8 cellular contexts compared by ENCODE assay signal in genomic region chr3:123202451-123202850, GRCh38. TPM values are rescaled to one million over a fixed set of nuclear protein-coding genes. Genes with fewer than 3 reads are reported as not detected.
A peak's percentile ranks its signal among the peaks of the same experiment; 100 is the strongest.
DNase-seq lines count a peak whose midpoint lies in the region; ATAC-seq, FAIRE-seq and TF ChIP-seq lines count a peak whose summit lies in the region.

No MANE protein-coding gene starts in this region.

- H3K27me3 Mint-ChIP-seq in activated T-cell treated with anti-CD3 and anti-CD28 coated beads, Interleukin-2, amount 50 U/mL, for 4 hours (ENCODE audit: low read depth), result peaks cover 5% of the 10 kb centered on the region

- H2AFZ ChIP-seq in endothelial cell of umbilical vein (ENCODE audit: low read depth, low read length), result peak overlapping the region; percentile 97
- peak overlapping the region; percentile 75 for H2AFZ ChIP-seq in neuron (ENCODE audit: low read depth, low read length)

- H3K9me3 ChIP-seq in endothelial cell of umbilical vein (replicated peaks; ENCODE audit: control insufficient read depth, insufficient read depth, low read length), result no peaks in the 10 kb centered on the region
- H3K9me3 ChIP-seq in neuron (ENCODE audit: low read length), result no peaks in the 10 kb centered on the region

- H3K36me3 ChIP-seq in endothelial cell of umbilical vein (ENCODE audit: control insufficient read depth in 2 of 2, extremely low read depth in 1 of 2, insufficient read depth in 2 of 2, low read length in 2 of 2) (no peaks in the 10 kb centered on the region), neuron (ENCODE audit: insufficient read depth, low read length) (no peaks in the 10 kb centered on the region)

- no peak for TF ChIP-seq CTCF in RWPE1 (conservative IDR thresholded peaks at IDR 0.05; ENCODE audit: low read depth)
- no peak for TF ChIP-seq CTCF in endothelial cell of umbilical vein (IDR thresholded peaks at IDR 0.05; ENCODE audit: extremely low read depth in 1 of 2, insufficient read depth in 1 of 2, low read depth in 1 of 2, low read length in 2 of 2)

- BruUV-seq in endothelial cell of umbilical vein (replicated peaks; lab: Mats Ljungman, UMichigan), result TSS peak; percentile 53

- H3K4me1 Mint-ChIP-seq in activated T-cell treated with anti-CD3 and anti-CD28 coated beads, Interleukin-2, amount 50 U/mL, for 4 hours (ENCODE audit: low read depth), result peaks cover 21% of the 10 kb centered on the region

- intact Hi-C loops in endothelial cell of umbilical vein (cut with micrococcal nuclease), result loop anchor here (5.0 kb wide), 1 partner anchor 135 kb away; the partner anchor contains the start of gene PDIA5

- H3K27me3 ChIP-seq in endothelial cell of umbilical vein (ENCODE audit: control insufficient read depth in 2 of 2, insufficient read depth in 2 of 2, low read length in 2 of 2) (no peaks in the 10 kb centered on the region), neuron (ENCODE audit: insufficient read depth, low read length) (no peaks in the 10 kb centered on the region)

- FAIRE-seq in endothelial cell of umbilical vein (lab: Jason Lieb, UNC), result no peak

- H3K9me3 Mint-ChIP-seq in activated T-cell treated with anti-CD3 and anti-CD28 coated beads, Interleukin-2, amount 50 U/mL, for 4 hours, result peaks cover 4% of the 10 kb centered on the region

- H3K4me3 Mint-ChIP-seq in activated T-cell treated with anti-CD3 and anti-CD28 coated beads, Interleukin-2, amount 50 U/mL, for 4 hours, result peak overlapping the region; percentile 90

- H3K27ac ChIP-seq in RWPE1 (peak overlapping the region; percentile 71), endothelial cell of umbilical vein (ENCODE audit: insufficient read depth, low read depth, low read length) (peak overlapping the region; percentile 52)

- peak overlapping the region; percentile 67 to 93 (median 80) for H3K4me3 ChIP-seq in endothelial cell of umbilical vein (replicated peaks in 1 of 3; ENCODE audit: insufficient read depth in 1 of 3, low read depth in 1 of 3, low read length in 3 of 3)
- peak overlapping the region; percentile 64 for H3K4me3 ChIP-seq in neuron (ENCODE audit: low read length)

- H3K9me1 ChIP-seq in endothelial cell of umbilical vein (replicated peaks; ENCODE audit: control insufficient read depth, extremely low read depth, insufficient read depth, low read length), result no peaks in the 10 kb centered on the region

- peaks cover 1% of the 10 kb centered on the region for H3K36me3 Mint-ChIP-seq in activated T-cell treated with anti-CD3 and anti-CD28 coated beads, Interleukin-2, amount 50 U/mL, for 4 hours (ENCODE audit: insufficient read depth)

- H4K20me1 ChIP-seq in endothelial cell of umbilical vein (replicated peaks; ENCODE audit: control insufficient read depth, extremely low read depth, insufficient read depth, low read length), result no peaks in the 10 kb centered on the region

- H3K79me2 ChIP-seq in endothelial cell of umbilical vein (ENCODE audit: control insufficient read depth, insufficient read depth, low read length), result peaks cover 28% of the 10 kb centered on the region

- dilution Hi-C loops in endothelial cell of umbilical vein (cut with MboI; ENCODE audit: extremely low pct_ligation_motif_present, low sequenced_read_pairs), result no loop called here

- peak overlapping the region; percentile 94 for H3K4me2 ChIP-seq in endothelial cell of umbilical vein (ENCODE audit: insufficient read depth, low read length)

- H3K9ac ChIP-seq in endothelial cell of umbilical vein (replicated peaks; ENCODE audit: extremely low read depth, insufficient read depth, low read length), result peak overlapping the region; percentile 86

- CTCF ChIA-PET in RWPE1 (lab: Yijun Ruan, JAX), result no interaction called here
- CTCF ChIA-PET in endothelial cell of umbilical vein (lab: Charles Lee), result interaction anchor here (0.9 to 1.9 kb wide), 5 partner anchors 8 to 179 kb away, joined by 3 to 6 read pairs (median 3); no protein-coding TSS in a partner anchor

- ATAC-seq in activated T-cell treated with anti-CD3 and anti-CD28 coated beads, Interleukin-2, amount 50 U/mL, for 4 hours, result no peak
- ATAC-seq in GM18505 (IDR thresholded peaks at IDR 0.05; ENCODE audit: unreplicated experiment) (no peak), HG03280 (IDR thresholded peaks at IDR 0.05; ENCODE audit: unreplicated experiment) (no peak)

- DNase-seq in activated T-cell treated with anti-CD3 and anti-CD28 coated beads, Interleukin-2, amount 50 U/mL, for 4 hours, result no peak
- no peak for DNase-seq in activated T-cell treated with anti-CD3 and anti-CD28 coated beads for 4 hours
- DNase-seq in RWPE1 (ENCODE audit: low spot score), result peak; percentile 19
- peak; percentile 18 for DNase-seq in endothelial cell of umbilical vein (ENCODE audit: low read depth, low spot score)
- no peak for DNase-seq in cortex of kidney (lab: John Stamatoyannopoulos, UW)

- no peak for TF ChIP-seq POLR2A in endothelial cell of umbilical vein (IDR thresholded peaks at IDR 0.05; ENCODE audit: low read depth, low read length)
- no peak for TF ChIP-seq POLR2A in GM18505 (IDR thresholded peaks at IDR 0.05; ENCODE audit: borderline replicate concordance, extremely low read depth, insufficient read depth, insufficient read length)

- POLR2A ChIA-PET in RWPE1 (lab: Yijun Ruan, JAX; ENCODE audit: low non-redundant PET) (no interaction called here), endothelial cell of umbilical vein (lab: Charles Lee) (no interaction called here)

- H3K4me1 ChIP-seq in endothelial cell of umbilical vein (ENCODE audit: control insufficient read depth, extremely low read depth, insufficient read depth, low read length), result peaks cover 11% of the 10 kb centered on the region
- peaks cover 11% of the 10 kb centered on the region for H3K4me1 ChIP-seq in neuron (ENCODE audit: insufficient read depth, low read length)

TF ChIP-seq in endothelial cell of umbilical vein, 7 proteins besides CTCF, POLR2A, EP300 and RAD21:
- TF ChIP-seq MAX (IDR thresholded peaks at IDR 0.05; ENCODE audit: insufficient read depth, insufficient read length), result no peak
- no peak for TF ChIP-seq POLR2AphosphoS5 (IDR thresholded peaks at IDR 0.05; ENCODE audit: insufficient read depth, low read depth, low read length)
- no peak for TF ChIP-seq EZH2 (IDR thresholded peaks at IDR 0.05; ENCODE audit: borderline replicate concordance, low read depth, low read length, severe bottlenecking)
- no peak for TF ChIP-seq FOS (IDR thresholded peaks at IDR 0.05; ENCODE audit: borderline replicate concordance, insufficient read depth, low read length)
- no peak for TF ChIP-seq GATA2 (IDR thresholded peaks at IDR 0.05; ENCODE audit: insufficient read depth, insufficient read length, low read depth, low read length)

RNA-seq across cellular contexts. Expression of gene SEC22A, which starts 0.7 kb away (rescaled TPM):
- 10 to 100 TPM in 2 of 3 donors, 1 to 10 TPM in 1; 9.9 to 15.3 (median 14.4) TPM for total RNA-seq in activated T-cell treated with anti-CD3 and anti-CD28 coated beads, Interleukin-2, amount 50 U/mL, for 4 hours
- 20.1 and 20.9 TPM in 2 replicates for total RNA-seq in endothelial cell of umbilical vein
- 25.1 and 26.8 TPM in 2 replicates for polyA plus RNA-seq in endothelial cell of umbilical vein
- polyA plus RNA-seq in endothelial cell of umbilical vein (2011; cell fraction: cytosol; rRNA removed), result 19.1 and 21.0 TPM in 2 replicates
- polyA plus RNA-seq in endothelial cell of umbilical vein (2011; cell fraction: nucleus; rRNA removed), result 17.7 and 20.2 TPM in 2 replicates
- polyA plus RNA-seq in endothelial cell of umbilical vein (2012), result 15.2 and 25.2 TPM in 2 replicates
- 24.2 and 30.1 TPM in 2 replicates for polyA minus RNA-seq in endothelial cell of umbilical vein
- 7.3 TPM for polyA minus RNA-seq in endothelial cell of umbilical vein (2011; cell fraction: cytosol; rRNA and poly(A)+ RNA removed)
- polyA minus RNA-seq in endothelial cell of umbilical vein (2011; cell fraction: nucleus; rRNA and poly(A)+ RNA removed), result 11.9 and 24.2 TPM in 2 replicates

Comparison
In these comparisons a context has a peak if more than half of its experiments do, and no peak if none do; other contexts are left out.
1. DNase-seq: peak in RWPE1 (single experiment) and endothelial cell of umbilical vein (single experiment); none in activated T-cell treated with anti-CD3 and anti-CD28 coated beads, Interleukin-2, amount 50 U/mL, for 4 hours (single experiment), activated T-cell treated with anti-CD3 and anti-CD28 coated beads for 4 hours (single experiment) and cortex of kidney (single experiment).